1 cellular context compared by ENCODE assay signal in genomic region chr3:61181874-61182273, GRCh38.
TF ChIP-seq lines count a peak whose summit lies in the region.

No MANE protein-coding gene starts in this region.

TF ChIP-seq in HepG2, 621 proteins besides CTCF, POLR2A, EP300 and RAD21 (continued from another document):
- TF ChIP-seq HMG20A (CRISPR knock-in tag; IDR thresholded peaks at IDR 0.05; ENCODE audit: borderline replicate concordance) = peak; percentile 31; the same call in 1 of the 2 replicates
- TF ChIP-seq CSRNP1 (CRISPR knock-in tag; IDR thresholded peaks at IDR 0.05) = no peak
- 0 out of 2 replicates have a peak, but pooled peaks have one; percentile 25 for TF ChIP-seq SAP130 (CRISPR knock-in tag; IDR thresholded peaks at IDR 0.05; ENCODE audit: low read depth)
- TF ChIP-seq SP140L (CRISPR knock-in tag; IDR thresholded peaks at IDR 0.05; ENCODE audit: borderline replicate concordance) = no peak
- TF ChIP-seq FOSL2 (CRISPR knock-in tag; IDR thresholded peaks at IDR 0.05) = peak; percentile 84
- peak; percentile 39; the same call in 1 of the 2 replicates for TF ChIP-seq ZNF644 (CRISPR knock-in tag; IDR thresholded peaks at IDR 0.05; ENCODE audit: low read depth)
- TF ChIP-seq ZNF839 (CRISPR knock-in tag; IDR thresholded peaks at IDR 0.05; ENCODE audit: borderline replicate concordance) = no peak
- TF ChIP-seq, protein P1, sequence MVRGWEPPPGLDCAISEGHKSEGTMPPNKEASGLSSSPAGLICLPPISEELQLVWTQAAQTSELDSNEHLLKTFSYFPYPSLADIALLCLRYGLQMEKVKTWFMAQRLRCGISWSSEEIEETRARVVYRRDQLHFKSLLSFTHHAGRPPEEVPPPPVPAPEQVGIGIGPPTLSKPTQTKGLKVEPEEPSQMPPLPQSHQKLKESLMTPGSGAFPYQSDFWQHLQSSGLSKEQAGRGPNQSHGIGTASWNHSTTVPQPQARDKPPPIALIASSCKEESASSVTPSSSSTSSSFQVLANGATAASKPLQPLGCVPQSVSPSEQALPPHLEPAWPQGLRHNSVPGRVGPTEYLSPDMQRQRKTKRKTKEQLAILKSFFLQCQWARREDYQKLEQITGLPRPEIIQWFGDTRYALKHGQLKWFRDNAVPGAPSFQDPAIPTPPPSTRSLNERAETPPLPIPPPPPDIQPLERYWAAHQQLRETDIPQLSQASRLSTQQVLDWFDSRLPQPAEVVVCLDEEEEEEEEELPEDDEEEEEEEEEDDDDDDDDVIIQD (CRISPR knock-in tag; IDR thresholded peaks at IDR 0.05; ENCODE audit: low read depth) = peak; percentile 80; the same call in 1 of the 2 replicates
- peak; percentile 87; the same call in 1 of the 2 replicates for TF ChIP-seq SIX1 (CRISPR knock-in tag; IDR thresholded peaks at IDR 0.05; ENCODE audit: borderline replicate concordance)
